Comparison of ENCODE assay signal across 20 cellular contexts in the genomic region with DNA sequence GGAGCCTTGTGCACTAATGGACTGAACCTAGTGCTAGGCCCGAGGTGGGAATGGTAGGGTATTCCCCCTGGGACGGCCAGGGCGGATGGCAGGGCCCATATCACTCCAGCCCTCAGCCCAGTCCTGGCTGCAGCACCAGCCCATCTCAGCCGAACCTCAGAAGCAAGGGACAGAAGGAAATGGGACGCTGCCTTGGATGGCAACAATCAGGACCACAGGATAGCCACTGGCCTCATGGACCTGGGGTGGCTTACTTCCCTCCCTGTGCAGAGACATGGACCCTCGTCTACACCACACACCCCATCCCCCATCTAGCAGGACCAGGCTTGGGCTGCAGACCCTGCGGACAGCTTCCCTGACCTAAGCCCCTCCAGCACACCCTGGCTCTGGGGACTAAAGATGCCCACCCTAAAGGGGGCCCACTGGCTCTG.
"Had no signal": no experiment of that assay in that cellular context is flagged by ENCODE, and none has a peak within 500 bp of the region (broad histone marks: within the 10 kb centered on the region; RNA-seq: fewer than 3 reads in every experiment).

No MANE protein-coding gene starts in this region.

- H3K36me3 ChIP-seq: colonic mucosa, gastrocnemius medialis, heart right ventricle, lower lobe of right lung had no signal

- H3K4me3 Mint-ChIP-seq: activated CD8-positive, alpha-beta T cell treated with anti-CD3 and anti-CD28 coated beads for 36 hours; activated naive CD8-positive, alpha-beta T cell treated with anti-CD3 and anti-CD28 coated beads, Interleukin-2, amount 10 ng/mL, durations not matched to agents 7 days and 5 days; brain; immature natural killer cell; natural killer cell; type B pancreatic cell had no signal

- H3K9me3 ChIP-seq: colonic mucosa, gastrocnemius medialis, heart right ventricle, lower lobe of right lung had no signal

- H3K27me3 Mint-ChIP-seq: activated CD8-positive, alpha-beta T cell treated with anti-CD3 and anti-CD28 coated beads for 36 hours; activated naive CD8-positive, alpha-beta T cell treated with anti-CD3 and anti-CD28 coated beads, Interleukin-2, amount 10 ng/mL, durations not matched to agents 7 days and 5 days; brain; type B pancreatic cell had no signal

- H3K9me3 Mint-ChIP-seq: activated CD8-positive, alpha-beta T cell treated with anti-CD3 and anti-CD28 coated beads for 36 hours; activated naive CD8-positive, alpha-beta T cell treated with anti-CD3 and anti-CD28 coated beads, Interleukin-2, amount 10 ng/mL, durations not matched to agents 7 days and 5 days; activated T-helper 2 cell treated with anti-CD3 and anti-CD28 coated beads, Interferon-gamma antibody, Interleukin-2, Interleukin-4, amounts not matched to agents 10 μg/mL and 5 μg/mL and 100 μg/mL, durations not matched to agents 14 hours and 24 hours and 36 hours; brain; immature natural killer cell; natural killer cell; type B pancreatic cell had no signal

- H3K4me3 ChIP-seq: colonic mucosa, gastrocnemius medialis, heart right ventricle, lower lobe of right lung had no signal

- DNase-seq: activated CD4-positive, alpha-beta T cell treated with anti-CD3 and anti-CD28 coated beads for 48 hours; activated CD4-positive, CD25-positive, alpha-beta regulatory T cell; activated CD8-positive, alpha-beta T cell treated with anti-CD3 and anti-CD28 coated beads for 36 hours; activated naive CD4-positive, alpha-beta T cell treated with Interleukin-2 at 50 U/mL for 16 hours; activated naive CD8-positive, alpha-beta T cell treated with anti-CD3 and anti-CD28 coated beads, Interleukin-2, amount 10 ng/mL, durations not matched to agents 7 days and 5 days; activated T-cell treated with anti-CD3 and anti-CD28 coated beads, Interleukin-2, amount 50 U/mL, for 1 hour; central memory CD4-positive, alpha-beta T cell; colonic mucosa; gastrocnemius medialis; immature natural killer cell; lower lobe of right lung; natural killer cell; stimulated activated CD4-positive, alpha-beta T cell treated with anti-CD3 and anti-CD28 coated beads, Interleukin-2, amount 100 ng/mL, for 24 hours; stimulated activated naive CD4-positive, alpha-beta T cell treated with Interleukin-2 at 50 U/mL for 16 hours; T-helper 1 cell; T-helper 9 cell had no signal

- H3K36me3 Mint-ChIP-seq: activated naive CD8-positive, alpha-beta T cell treated with anti-CD3 and anti-CD28 coated beads, Interleukin-2, amount 10 ng/mL, durations not matched to agents 7 days and 5 days; brain; immature natural killer cell; natural killer cell; type B pancreatic cell had no signal

- H3K27ac Mint-ChIP-seq: activated CD8-positive, alpha-beta T cell treated with anti-CD3 and anti-CD28 coated beads for 36 hours; activated naive CD8-positive, alpha-beta T cell treated with anti-CD3 and anti-CD28 coated beads, Interleukin-2, amount 10 ng/mL, durations not matched to agents 7 days and 5 days; activated T-helper 2 cell treated with anti-CD3 and anti-CD28 coated beads, Interferon-gamma antibody, Interleukin-2, Interleukin-4, amounts not matched to agents 10 μg/mL and 5 μg/mL and 100 μg/mL, durations not matched to agents 14 hours and 24 hours and 36 hours; immature natural killer cell; natural killer cell; type B pancreatic cell had no signal

- H3K4me1 Mint-ChIP-seq: activated naive CD8-positive, alpha-beta T cell treated with anti-CD3 and anti-CD28 coated beads, Interleukin-2, amount 10 ng/mL, durations not matched to agents 7 days and 5 days; immature natural killer cell; natural killer cell had no signal

- H3K27ac ChIP-seq: colonic mucosa, lower lobe of right lung had no signal

- ATAC-seq: activated CD8-positive, alpha-beta T cell treated with anti-CD3 and anti-CD28 coated beads for 36 hours; gastrocnemius medialis; lower lobe of right lung; natural killer cell had no signal

- H3K4me1 ChIP-seq: colonic mucosa had no signal

- H3K27me3 ChIP-seq: colonic mucosa, gastrocnemius medialis, heart right ventricle had no signal
